Comparison of ENCODE assay signal across 2 cellular contexts in the genomic region with DNA sequence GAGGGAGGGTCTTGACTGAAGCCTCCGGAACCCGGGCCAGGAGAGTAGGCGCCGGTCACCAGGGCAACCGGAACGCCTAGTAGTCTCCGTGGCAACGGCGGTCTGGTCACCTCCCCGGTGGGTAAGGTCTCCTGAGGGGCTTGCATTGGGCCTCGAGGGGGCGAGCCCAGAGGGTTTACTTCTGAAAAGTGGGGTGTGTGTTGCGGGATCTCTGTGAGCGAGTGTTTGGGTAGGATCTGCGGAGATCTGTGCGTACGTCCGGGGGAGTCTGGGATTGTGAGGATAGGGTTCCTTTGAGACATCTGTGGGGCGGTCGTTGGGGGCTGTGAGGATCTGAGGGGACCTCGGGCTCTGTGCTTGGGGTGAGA.
TF ChIP-seq lines count a peak whose summit lies in the region.

A gene with protein sequence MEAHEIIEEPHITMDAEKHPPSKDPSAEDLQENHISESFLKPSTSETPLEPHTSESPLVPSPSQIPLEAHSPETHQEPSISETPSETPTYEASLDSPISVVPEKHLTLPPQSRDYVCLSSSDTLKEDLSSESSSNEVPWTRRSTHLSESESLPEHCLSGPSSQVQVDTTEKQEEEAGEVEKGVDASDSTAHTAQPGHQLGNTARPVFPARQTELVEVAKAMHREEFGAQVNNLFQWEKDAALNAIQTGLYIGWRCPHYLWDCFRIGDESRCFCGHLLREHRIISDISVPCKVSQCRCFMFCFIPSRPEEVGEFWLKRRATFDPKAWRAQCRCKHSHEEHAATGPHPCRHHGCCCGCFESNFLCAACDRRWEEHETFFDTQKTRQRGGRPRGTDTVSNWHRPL (minus strand): TSS at position 17 of the 368 bp plus-strand sequence. CDS start 2,571 bp downstream, outside the sequence.

TF ChIP-seq in GM12878, 131 proteins besides CTCF, POLR2A, EP300 and RAD21 (continues in another document):
- TF ChIP-seq ZNF24 (IDR thresholded peaks at IDR 0.05): no peak
- TF ChIP-seq, protein P1, sequence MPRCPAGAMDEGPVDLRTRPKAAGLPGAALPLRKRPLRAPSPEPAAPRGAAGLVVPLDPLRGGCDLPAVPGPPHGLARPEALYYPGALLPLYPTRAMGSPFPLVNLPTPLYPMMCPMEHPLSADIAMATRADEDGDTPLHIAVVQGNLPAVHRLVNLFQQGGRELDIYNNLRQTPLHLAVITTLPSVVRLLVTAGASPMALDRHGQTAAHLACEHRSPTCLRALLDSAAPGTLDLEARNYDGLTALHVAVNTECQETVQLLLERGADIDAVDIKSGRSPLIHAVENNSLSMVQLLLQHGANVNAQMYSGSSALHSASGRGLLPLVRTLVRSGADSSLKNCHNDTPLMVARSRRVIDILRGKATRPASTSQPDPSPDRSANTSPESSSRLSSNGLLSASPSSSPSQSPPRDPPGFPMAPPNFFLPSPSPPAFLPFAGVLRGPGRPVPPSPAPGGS (IDR thresholded peaks at IDR 0.05; ENCODE audit: borderline replicate concordance, insufficient read depth, low read depth, low read length, poor library complexity, severe bottlenecking): no peak
- TF ChIP-seq WRNIP1 (IDR thresholded peaks at IDR 0.05; ENCODE audit: borderline replicate concordance, low read depth, low read length): no peak
- no peak for TF ChIP-seq TBL1XR1 (IDR thresholded peaks at IDR 0.05; ENCODE audit: low read depth, low read length)
- TF ChIP-seq YY1 (IDR thresholded peaks at IDR 0.05; ENCODE audit: low read depth, low read length): no peak
- no peak for TF ChIP-seq ELK1 (IDR thresholded peaks at IDR 0.05; ENCODE audit: low read depth, low read length)
- TF ChIP-seq NKRF (conservative IDR thresholded peaks at IDR 0.05): peak; percentile 28; the same call in 1 of the 2 replicates
- peak; percentile 51; the same call in 1 of the 2 replicates for TF ChIP-seq MXI1 (IDR thresholded peaks at IDR 0.05; ENCODE audit: low read depth, low read length)
- no peak for TF ChIP-seq RBBP5 (conservative IDR thresholded peaks at IDR 0.05)
- TF ChIP-seq, protein P2, sequence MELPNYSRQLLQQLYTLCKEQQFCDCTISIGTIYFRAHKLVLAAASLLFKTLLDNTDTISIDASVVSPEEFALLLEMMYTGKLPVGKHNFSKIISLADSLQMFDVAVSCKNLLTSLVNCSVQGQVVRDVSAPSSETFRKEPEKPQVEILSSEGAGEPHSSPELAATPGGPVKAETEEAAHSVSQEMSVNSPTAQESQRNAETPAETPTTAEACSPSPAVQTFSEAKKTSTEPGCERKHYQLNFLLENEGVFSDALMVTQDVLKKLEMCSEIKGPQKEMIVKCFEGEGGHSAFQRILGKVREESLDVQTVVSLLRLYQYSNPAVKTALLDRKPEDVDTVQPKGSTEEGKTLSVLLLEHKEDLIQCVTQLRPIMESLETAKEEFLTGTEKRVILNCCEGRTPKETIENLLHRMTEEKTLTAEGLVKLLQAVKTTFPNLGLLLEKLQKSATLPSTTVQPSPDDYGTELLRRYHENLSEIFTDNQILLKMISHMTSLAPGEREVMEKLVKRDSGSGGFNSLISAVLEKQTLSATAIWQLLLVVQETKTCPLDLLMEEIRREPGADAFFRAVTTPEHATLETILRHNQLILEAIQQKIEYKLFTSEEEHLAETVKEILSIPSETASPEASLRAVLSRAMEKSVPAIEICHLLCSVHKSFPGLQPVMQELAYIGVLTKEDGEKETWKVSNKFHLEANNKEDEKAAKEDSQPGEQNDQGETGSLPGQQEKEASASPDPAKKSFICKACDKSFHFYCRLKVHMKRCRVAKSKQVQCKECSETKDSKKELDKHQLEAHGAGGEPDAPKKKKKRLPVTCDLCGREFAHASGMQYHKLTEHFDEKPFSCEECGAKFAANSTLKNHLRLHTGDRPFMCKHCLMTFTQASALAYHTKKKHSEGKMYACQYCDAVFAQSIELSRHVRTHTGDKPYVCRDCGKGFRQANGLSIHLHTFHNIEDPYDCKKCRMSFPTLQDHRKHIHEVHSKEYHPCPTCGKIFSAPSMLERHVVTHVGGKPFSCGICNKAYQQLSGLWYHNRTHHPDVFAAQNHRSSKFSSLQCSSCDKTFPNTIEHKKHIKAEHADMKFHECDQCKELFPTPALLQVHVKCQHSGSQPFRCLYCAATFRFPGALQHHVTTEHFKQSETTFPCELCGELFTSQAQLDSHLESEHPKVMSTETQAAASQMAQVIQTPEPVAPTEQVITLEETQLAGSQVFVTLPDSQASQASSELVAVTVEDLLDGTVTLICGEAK (IDR thresholded peaks at IDR 0.05; ENCODE audit: borderline replicate concordance): peak; percentile 41; the same call in 1 of the 2 replicates
- TF ChIP-seq BHLHE40 (IDR thresholded peaks at IDR 0.05; ENCODE audit: borderline replicate concordance in 1 of 2, low read depth in 2 of 2, low read length in 1 of 2): no peak
- TF ChIP-seq KLF5 (IDR thresholded peaks at IDR 0.05; ENCODE audit: partially characterized antibody): no peak
- TF ChIP-seq, protein P3, sequence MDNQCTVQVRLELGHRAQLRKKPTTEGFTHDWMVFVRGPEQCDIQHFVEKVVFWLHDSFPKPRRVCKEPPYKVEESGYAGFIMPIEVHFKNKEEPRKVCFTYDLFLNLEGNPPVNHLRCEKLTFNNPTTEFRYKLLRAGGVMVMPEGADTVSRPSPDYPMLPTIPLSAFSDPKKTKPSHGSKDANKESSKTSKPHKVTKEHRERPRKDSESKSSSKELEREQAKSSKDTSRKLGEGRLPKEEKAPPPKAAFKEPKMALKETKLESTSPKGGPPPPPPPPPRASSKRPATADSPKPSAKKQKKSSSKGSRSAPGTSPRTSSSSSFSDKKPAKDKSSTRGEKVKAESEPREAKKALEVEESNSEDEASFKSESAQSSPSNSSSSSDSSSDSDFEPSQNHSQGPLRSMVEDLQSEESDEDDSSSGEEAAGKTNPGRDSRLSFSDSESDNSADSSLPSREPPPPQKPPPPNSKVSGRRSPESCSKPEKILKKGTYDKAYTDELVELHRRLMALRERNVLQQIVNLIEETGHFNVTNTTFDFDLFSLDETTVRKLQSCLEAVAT (IDR thresholded peaks at IDR 0.05): 0 out of 2 replicates have a peak, but pooled peaks have one; percentile 27
- TF ChIP-seq MEF2B (IDR thresholded peaks at IDR 0.05; ENCODE audit: partially characterized antibody, poor library complexity, severe bottlenecking): peak; percentile 45

TF ChIP-seq in HepG2, 621 proteins besides CTCF, POLR2A, EP300 and RAD21 (continues in another document):
- TF ChIP-seq RBM22 (optimal IDR thresholded peaks at IDR 0.05; ENCODE audit: low read length) (peak; percentile 54), RFX1 (IDR thresholded peaks at IDR 0.05) (peak; percentile 79), PHF5A (CRISPR knock-in tag; IDR thresholded peaks at IDR 0.05; ENCODE audit: low read depth, unreplicated experiment) (no peak), ZBTB7B (CRISPR knock-in tag; IDR thresholded peaks at IDR 0.05) (no peak), ZNF781 (CRISPR knock-in tag; IDR thresholded peaks at IDR 0.05; ENCODE audit: borderline replicate concordance, not compliant biosample characterization) (no peak), ESRRA (CRISPR knock-in tag; IDR thresholded peaks at IDR 0.05; ENCODE audit: low read depth) (no peak), TSC22D2 (CRISPR knock-in tag; IDR thresholded peaks at IDR 0.05; ENCODE audit: borderline replicate concordance) (no peak), HNRNPH1 (optimal IDR thresholded peaks at IDR 0.05; ENCODE audit: low read depth, low read length) (no peak), LCORL (IDR thresholded peaks at IDR 0.05) (no peak), LCORL (CRISPR knock-in tag; IDR thresholded peaks at IDR 0.05) (0 out of 2 replicates have a peak, but pooled peaks have one; percentile 23), KLF16 (CRISPR knock-in tag; IDR thresholded peaks at IDR 0.05) (no peak), ZNF235 (CRISPR knock-in tag; IDR thresholded peaks at IDR 0.05; ENCODE audit: borderline replicate concordance) (no peak), RFXAP (CRISPR knock-in tag; IDR thresholded peaks at IDR 0.05; ENCODE audit: borderline replicate concordance) (0 out of 2 replicates have a peak, but pooled peaks have one; percentile 9), NFE2L1 (CRISPR knock-in tag; IDR thresholded peaks at IDR 0.05; ENCODE audit: borderline replicate concordance) (no peak), YY1 (IDR thresholded peaks at IDR 0.05; ENCODE audit: insufficient read depth, insufficient replicate concordance, low read depth, low read length) (no peak), ZNF24 (IDR thresholded peaks at IDR 0.05) (no peak), BORCS8-MEF2B (CRISPR knock-in tag; IDR thresholded peaks at IDR 0.05) (0 out of 2 replicates have a peak, but pooled peaks have one; percentile 37), HNF4A (CRISPR knock-in tag; IDR thresholded peaks at IDR 0.05) (no peak), POLR2AphosphoS5 (IDR thresholded peaks at IDR 0.05; ENCODE audit: low read depth, low read length) (peak; percentile 30; the same call in 1 of the 2 replicates), TAF1 (CRISPR knock-in tag; IDR thresholded peaks at IDR 0.05) (no peak), TOPORS (CRISPR knock-in tag; IDR thresholded peaks at IDR 0.05) (0 out of 2 replicates have a peak, but pooled peaks have one; percentile 19), RAD51 (IDR thresholded peaks at IDR 0.05; ENCODE audit: borderline replicate concordance) (no peak), ZNF225 (CRISPR knock-in tag; IDR thresholded peaks at IDR 0.05) (no peak), GABPB1 (CRISPR knock-in tag; IDR thresholded peaks at IDR 0.05) (no peak), JUND (CRISPR knock-in tag; IDR thresholded peaks at IDR 0.05) (no peak), MBNL3 (CRISPR knock-in tag; conservative IDR thresholded peaks at IDR 0.05) (no peak), SRSF1 (optimal IDR thresholded peaks at IDR 0.05; ENCODE audit: low read depth, low read length) (peak; percentile 65)
- TF ChIP-seq, protein P4, sequence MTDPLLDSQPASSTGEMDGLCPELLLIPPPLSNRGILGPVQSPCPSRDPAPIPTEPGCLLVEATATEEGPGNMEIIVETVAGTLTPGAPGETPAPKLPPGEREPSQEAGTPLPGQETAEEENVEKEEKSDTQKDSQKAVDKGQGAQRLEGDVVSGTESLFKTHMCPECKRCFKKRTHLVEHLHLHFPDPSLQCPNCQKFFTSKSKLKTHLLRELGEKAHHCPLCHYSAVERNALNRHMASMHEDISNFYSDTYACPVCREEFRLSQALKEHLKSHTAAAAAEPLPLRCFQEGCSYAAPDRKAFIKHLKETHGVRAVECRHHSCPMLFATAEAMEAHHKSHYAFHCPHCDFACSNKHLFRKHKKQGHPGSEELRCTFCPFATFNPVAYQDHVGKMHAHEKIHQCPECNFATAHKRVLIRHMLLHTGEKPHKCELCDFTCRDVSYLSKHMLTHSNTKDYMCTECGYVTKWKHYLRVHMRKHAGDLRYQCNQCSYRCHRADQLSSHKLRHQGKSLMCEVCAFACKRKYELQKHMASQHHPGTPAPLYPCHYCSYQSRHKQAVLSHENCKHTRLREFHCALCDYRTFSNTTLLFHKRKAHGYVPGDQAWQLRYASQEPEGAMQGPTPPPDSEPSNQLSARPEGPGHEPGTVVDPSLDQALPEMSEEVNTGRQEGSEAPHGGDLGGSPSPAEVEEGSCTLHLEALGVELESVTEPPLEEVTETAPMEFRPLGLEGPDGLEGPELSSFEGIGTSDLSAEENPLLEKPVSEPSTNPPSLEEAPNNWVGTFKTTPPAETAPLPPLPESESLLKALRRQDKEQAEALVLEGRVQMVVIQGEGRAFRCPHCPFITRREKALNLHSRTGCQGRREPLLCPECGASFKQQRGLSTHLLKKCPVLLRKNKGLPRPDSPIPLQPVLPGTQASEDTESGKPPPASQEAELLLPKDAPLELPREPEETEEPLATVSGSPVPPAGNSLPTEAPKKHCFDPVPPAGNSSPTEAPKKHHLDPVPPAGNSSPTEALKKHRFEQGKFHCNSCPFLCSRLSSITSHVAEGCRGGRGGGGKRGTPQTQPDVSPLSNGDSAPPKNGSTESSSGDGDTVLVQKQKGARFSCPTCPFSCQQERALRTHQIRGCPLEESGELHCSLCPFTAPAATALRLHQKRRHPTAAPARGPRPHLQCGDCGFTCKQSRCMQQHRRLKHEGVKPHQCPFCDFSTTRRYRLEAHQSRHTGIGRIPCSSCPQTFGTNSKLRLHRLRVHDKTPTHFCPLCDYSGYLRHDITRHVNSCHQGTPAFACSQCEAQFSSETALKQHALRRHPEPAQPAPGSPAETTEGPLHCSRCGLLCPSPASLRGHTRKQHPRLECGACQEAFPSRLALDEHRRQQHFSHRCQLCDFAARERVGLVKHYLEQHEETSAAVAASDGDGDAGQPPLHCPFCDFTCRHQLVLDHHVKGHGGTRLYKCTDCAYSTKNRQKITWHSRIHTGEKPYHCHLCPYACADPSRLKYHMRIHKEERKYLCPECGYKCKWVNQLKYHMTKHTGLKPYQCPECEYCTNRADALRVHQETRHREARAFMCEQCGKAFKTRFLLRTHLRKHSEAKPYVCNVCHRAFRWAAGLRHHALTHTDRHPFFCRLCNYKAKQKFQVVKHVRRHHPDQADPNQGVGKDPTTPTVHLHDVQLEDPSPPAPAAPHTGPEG (CRISPR knock-in tag; IDR thresholded peaks at IDR 0.05): no peak
- TF ChIP-seq, protein P5, sequence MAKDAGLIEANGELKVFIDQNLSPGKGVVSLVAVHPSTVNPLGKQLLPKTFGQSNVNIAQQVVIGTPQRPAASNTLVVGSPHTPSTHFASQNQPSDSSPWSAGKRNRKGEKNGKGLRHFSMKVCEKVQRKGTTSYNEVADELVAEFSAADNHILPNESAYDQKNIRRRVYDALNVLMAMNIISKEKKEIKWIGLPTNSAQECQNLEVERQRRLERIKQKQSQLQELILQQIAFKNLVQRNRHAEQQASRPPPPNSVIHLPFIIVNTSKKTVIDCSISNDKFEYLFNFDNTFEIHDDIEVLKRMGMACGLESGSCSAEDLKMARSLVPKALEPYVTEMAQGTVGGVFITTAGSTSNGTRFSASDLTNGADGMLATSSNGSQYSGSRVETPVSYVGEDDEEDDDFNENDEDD (CRISPR knock-in tag; IDR thresholded peaks at IDR 0.05; ENCODE audit: borderline replicate concordance): no peak
- TF ChIP-seq, protein P6, sequence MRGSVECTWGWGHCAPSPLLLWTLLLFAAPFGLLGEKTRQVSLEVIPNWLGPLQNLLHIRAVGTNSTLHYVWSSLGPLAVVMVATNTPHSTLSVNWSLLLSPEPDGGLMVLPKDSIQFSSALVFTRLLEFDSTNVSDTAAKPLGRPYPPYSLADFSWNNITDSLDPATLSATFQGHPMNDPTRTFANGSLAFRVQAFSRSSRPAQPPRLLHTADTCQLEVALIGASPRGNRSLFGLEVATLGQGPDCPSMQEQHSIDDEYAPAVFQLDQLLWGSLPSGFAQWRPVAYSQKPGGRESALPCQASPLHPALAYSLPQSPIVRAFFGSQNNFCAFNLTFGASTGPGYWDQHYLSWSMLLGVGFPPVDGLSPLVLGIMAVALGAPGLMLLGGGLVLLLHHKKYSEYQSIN (CRISPR knock-in tag; IDR thresholded peaks at IDR 0.05; ENCODE audit: borderline replicate concordance): no peak
- TF ChIP-seq, protein P7, sequence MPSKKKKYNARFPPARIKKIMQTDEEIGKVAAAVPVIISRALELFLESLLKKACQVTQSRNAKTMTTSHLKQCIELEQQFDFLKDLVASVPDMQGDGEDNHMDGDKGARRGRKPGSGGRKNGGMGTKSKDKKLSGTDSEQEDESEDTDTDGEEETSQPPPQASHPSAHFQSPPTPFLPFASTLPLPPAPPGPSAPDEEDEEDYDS (CRISPR knock-in tag; IDR thresholded peaks at IDR 0.05): no peak
